20 cellular contexts compared by ENCODE assay signal in genomic region chr6:125855783-125856182, GRCh38.
A peak's percentile ranks its signal among the peaks of the same experiment; 100 is the strongest.
DNase-seq lines count a peak whose midpoint lies in the region; ATAC-seq and TF ChIP-seq lines count a peak whose summit lies in the region.
"Had no signal": no experiment of that assay in that cellular context is flagged by ENCODE, and none has a peak within 500 bp of the region (broad histone marks: within the 10 kb centered on the region; RNA-seq: fewer than 3 reads in every experiment).

No MANE protein-coding gene starts in this region.

- peaks cover 9% of the 10 kb centered on the region for H3K9me3 Mint-ChIP-seq in activated CD4-positive, alpha-beta T cell treated with anti-CD3 and anti-CD28 coated beads for 36 hours (ENCODE audit: low read depth)
- peaks cover 3 to 5% of the 10 kb centered on the region in 2 donors for H3K9me3 Mint-ChIP-seq in activated T-cell treated with anti-CD3 and anti-CD28 coated beads, Interleukin-2, amount 50 U/mL, for 72 hours
- H3K9me3 Mint-ChIP-seq in CD8-positive, alpha-beta T cell, result peaks cover 4% of the 10 kb centered on the region
- H3K9me3 Mint-ChIP-seq in stimulated activated effector memory CD8-positive, alpha-beta T cell treated with anti-CD3 and anti-CD28 coated beads, Interleukin-12 subunit alpha, Interleukin-12 subunit beta, amount 100 ng/mL, for 72 hours, result no peaks in the 10 kb centered on the region
- H3K9me3 Mint-ChIP-seq in CD4-positive, alpha-beta T cell, result no peaks in the 10 kb centered on the region

- H3K4me1 ChIP-seq in CD8-positive, alpha-beta T cell (ENCODE audit: insufficient read depth, low read length), result no peaks in the 10 kb centered on the region
- H3K4me1 ChIP-seq: BLaER1 had no signal

- POLR2A ChIA-PET in activated CD4-positive, alpha-beta T cell treated with anti-CD3 and anti-CD28 coated beads for 36 hours (lab: Charles Lee), result no interaction called here
- POLR2A ChIA-PET in CD8-positive, alpha-beta T cell (lab: Charles Lee), result no interaction called here
- POLR2A ChIA-PET in CD4-positive, alpha-beta T cell (lab: Charles Lee), result no interaction called here

- no peaks in the 10 kb centered on the region for H3K36me3 ChIP-seq in CD8-positive, alpha-beta T cell (ENCODE audit: insufficient read depth, low read length)
- H3K36me3 ChIP-seq: BLaER1 had no signal

- no peak overlapping the region for H3K27ac ChIP-seq in CD8-positive, alpha-beta T cell (ENCODE audit: low read depth, low read length)
- no peak overlapping the region for H3K27ac ChIP-seq in CD4-positive, alpha-beta T cell (ENCODE audit: low read depth, low read length)
- H3K27ac ChIP-seq: 22Rv1, BLaER1, C4-2B, GM23248 had no signal

- no peak overlapping the region for H3K27ac Mint-ChIP-seq in activated CD4-positive, alpha-beta T cell treated with anti-CD3 and anti-CD28 coated beads for 36 hours
- H3K27ac Mint-ChIP-seq in activated T-cell treated with anti-CD3 and anti-CD28 coated beads, Interleukin-2, amount 50 U/mL, for 72 hours, result peak overlapping the region; percentile 67
- H3K27ac Mint-ChIP-seq in CD8-positive, alpha-beta T cell, result peak overlapping the region; percentile 8
- H3K27ac Mint-ChIP-seq in stimulated activated effector memory CD8-positive, alpha-beta T cell treated with anti-CD3 and anti-CD28 coated beads, Interleukin-12 subunit alpha, Interleukin-12 subunit beta, amount 100 ng/mL, for 72 hours, result peak overlapping the region; percentile 30
- no peak overlapping the region for H3K27ac Mint-ChIP-seq in CD4-positive, alpha-beta T cell
- H3K27ac Mint-ChIP-seq: B cell; CD4-positive, CD25-positive, alpha-beta regulatory T cell had no signal

- peak; percentile 64 for ATAC-seq in activated CD4-positive, alpha-beta T cell treated with anti-CD3 and anti-CD28 coated beads for 36 hours
- ATAC-seq in activated T-cell treated with anti-CD3 and anti-CD28 coated beads, Interleukin-2, amount 50 U/mL, for 72 hours (replicated peaks in 1 of 2), result peak in 1 of 2 donors; percentile 77
- ATAC-seq in CD8-positive, alpha-beta T cell, result no peak
- ATAC-seq in stimulated activated effector memory CD8-positive, alpha-beta T cell treated with anti-CD3 and anti-CD28 coated beads, Interleukin-12 subunit alpha, Interleukin-12 subunit beta, amount 100 ng/mL, for 72 hours, result peak; percentile 98
- no peak for ATAC-seq in CD4-positive, alpha-beta T cell (ENCODE audit: poor library complexity)

- no peaks in the 10 kb centered on the region for H3K27me3 ChIP-seq in CD8-positive, alpha-beta T cell (ENCODE audit: insufficient read depth, low read length)
- H3K27me3 ChIP-seq in CD4-positive, alpha-beta T cell (ENCODE audit: control insufficient read depth, insufficient read depth, low read length), result no peaks in the 10 kb centered on the region
- H3K27me3 ChIP-seq: BLaER1 had no signal

- CTCF ChIA-PET in activated CD4-positive, alpha-beta T cell treated with anti-CD3 and anti-CD28 coated beads for 36 hours (lab: Charles Lee), result no interaction called here
- CTCF ChIA-PET in CD8-positive, alpha-beta T cell (lab: Charles Lee), result no interaction called here
- CTCF ChIA-PET in CD4-positive, alpha-beta T cell (lab: Charles Lee), result no interaction called here

- H3K9me3 ChIP-seq in CD8-positive, alpha-beta T cell (ENCODE audit: low read length), result no peaks in the 10 kb centered on the region
- H3K9me3 ChIP-seq in CD4-positive, alpha-beta T cell (ENCODE audit: control insufficient read depth, low read length), result no peaks in the 10 kb centered on the region

- no peak for TF ChIP-seq CTCF in CD8-positive, alpha-beta T cell (IDR thresholded peaks at IDR 0.05)
- TF ChIP-seq CTCF in CD4-positive, alpha-beta T cell (IDR thresholded peaks at IDR 0.05), result no peak

- no peaks in the 10 kb centered on the region for H3K27me3 Mint-ChIP-seq in activated CD4-positive, alpha-beta T cell treated with anti-CD3 and anti-CD28 coated beads for 36 hours
- H3K27me3 Mint-ChIP-seq in activated T-cell treated with anti-CD3 and anti-CD28 coated beads, Interleukin-2, amount 50 U/mL, for 72 hours (ENCODE audit: low read depth), result no peaks in the 10 kb centered on the region
- no peaks in the 10 kb centered on the region for H3K27me3 Mint-ChIP-seq in CD8-positive, alpha-beta T cell (ENCODE audit: low read depth)
- no peaks in the 10 kb centered on the region for H3K27me3 Mint-ChIP-seq in CD4-positive, alpha-beta T cell
- H3K27me3 Mint-ChIP-seq: B cell; CD4-positive, CD25-positive, alpha-beta regulatory T cell had no signal

- no peak for DNase-seq in activated CD4-positive, alpha-beta T cell treated with anti-CD3 and anti-CD28 coated beads for 36 hours
- DNase-seq in activated CD4-positive, alpha-beta T cell treated with anti-CD3 and anti-CD28 coated beads for 1 hour, result no peak
- no peak for DNase-seq in activated T-cell treated with anti-CD3 and anti-CD28 coated beads, Interleukin-2, amount 50 U/mL, for 72 hours
- no peak for DNase-seq in activated T-cell treated with anti-CD3 and anti-CD28 coated beads for 4 hours
- no peak for DNase-seq in CD8-positive, alpha-beta T cell
- DNase-seq in stimulated activated effector memory CD8-positive, alpha-beta T cell treated with anti-CD3 and anti-CD28 coated beads, Interleukin-12 subunit alpha, Interleukin-12 subunit beta, amount 100 ng/mL, for 72 hours (ENCODE audit: low spot score in 2 of 2), result no peak
- DNase-seq in CD4-positive, alpha-beta T cell, result no peak
- DNase-seq: Calu3; CD4-positive, CD25-positive, alpha-beta regulatory T cell; COR-L47; DMS53; DMS79 treated with DMSO at 0.1 percent for 48 hours; GF-D8; GM23248; H7; HCEC 1CT had no signal

- no peak overlapping the region for H3K4me3 ChIP-seq in CD8-positive, alpha-beta T cell (ENCODE audit: low read depth, low read length)
- H3K4me3 ChIP-seq: BLaER1, GM23248 had no signal

- no peak overlapping the region for H3K4me3 Mint-ChIP-seq in activated CD4-positive, alpha-beta T cell treated with anti-CD3 and anti-CD28 coated beads for 36 hours
- H3K4me3 Mint-ChIP-seq in activated T-cell treated with anti-CD3 and anti-CD28 coated beads, Interleukin-2, amount 50 U/mL, for 72 hours, result peak overlapping the region in 1 of 2 donors; percentile 20
- no peak overlapping the region for H3K4me3 Mint-ChIP-seq in CD8-positive, alpha-beta T cell
- H3K4me3 Mint-ChIP-seq in stimulated activated effector memory CD8-positive, alpha-beta T cell treated with anti-CD3 and anti-CD28 coated beads, Interleukin-12 subunit alpha, Interleukin-12 subunit beta, amount 100 ng/mL, for 72 hours, result no peak overlapping the region
- H3K4me3 Mint-ChIP-seq in CD4-positive, alpha-beta T cell, result no peak overlapping the region
- H3K4me3 Mint-ChIP-seq: B cell; CD4-positive, CD25-positive, alpha-beta regulatory T cell had no signal

- peaks cover 23% of the 10 kb centered on the region for H3K36me3 Mint-ChIP-seq in activated CD4-positive, alpha-beta T cell treated with anti-CD3 and anti-CD28 coated beads for 36 hours (ENCODE audit: low read depth)
- H3K36me3 Mint-ChIP-seq in activated T-cell treated with anti-CD3 and anti-CD28 coated beads, Interleukin-2, amount 50 U/mL, for 72 hours (ENCODE audit: insufficient read depth in 2 of 2), result peaks cover 8 to 10% of the 10 kb centered on the region in 2 donors
- H3K36me3 Mint-ChIP-seq in CD8-positive, alpha-beta T cell, result peaks cover 35% of the 10 kb centered on the region
- H3K36me3 Mint-ChIP-seq in stimulated activated effector memory CD8-positive, alpha-beta T cell treated with anti-CD3 and anti-CD28 coated beads, Interleukin-12 subunit alpha, Interleukin-12 subunit beta, amount 100 ng/mL, for 72 hours, result peaks cover 44% of the 10 kb centered on the region
- peaks cover 41% of the 10 kb centered on the region for H3K36me3 Mint-ChIP-seq in CD4-positive, alpha-beta T cell (ENCODE audit: low read depth)

- intact Hi-C loops in activated CD4-positive, alpha-beta T cell treated with anti-CD3 and anti-CD28 coated beads for 36 hours (cut with DNase I, micrococcal nuclease), result no loop called here
- intact Hi-C loops in CD8-positive, alpha-beta T cell (cut with DNase I, micrococcal nuclease), result no loop called here
- intact Hi-C loops in CD4-positive, alpha-beta T cell (cut with DNase I, micrococcal nuclease), result no loop called here

- H3K4me1 Mint-ChIP-seq in activated CD4-positive, alpha-beta T cell treated with anti-CD3 and anti-CD28 coated beads for 36 hours, result peaks cover 13% of the 10 kb centered on the region
- H3K4me1 Mint-ChIP-seq in activated T-cell treated with anti-CD3 and anti-CD28 coated beads, Interleukin-2, amount 50 U/mL, for 72 hours (ENCODE audit: low read depth), result peaks cover 11% of the 10 kb centered on the region
- H3K4me1 Mint-ChIP-seq in CD8-positive, alpha-beta T cell (ENCODE audit: low read depth), result peaks cover 16% of the 10 kb centered on the region
- H3K4me1 Mint-ChIP-seq in stimulated activated effector memory CD8-positive, alpha-beta T cell treated with anti-CD3 and anti-CD28 coated beads, Interleukin-12 subunit alpha, Interleukin-12 subunit beta, amount 100 ng/mL, for 72 hours, result peaks cover 41% of the 10 kb centered on the region
- H3K4me1 Mint-ChIP-seq in CD4-positive, alpha-beta T cell (ENCODE audit: low read depth), result peaks cover 16% of the 10 kb centered on the region

Comparison
In these comparisons a context has a peak if more than half of its experiments do, and no peak if none do; other contexts are left out.
1. ATAC-seq: peak in activated CD4-positive, alpha-beta T cell treated with anti-CD3 and anti-CD28 coated beads for 36 hours (single experiment) and stimulated activated effector memory CD8-positive, alpha-beta T cell treated with anti-CD3 and anti-CD28 coated beads, Interleukin-12 subunit alpha, Interleukin-12 subunit beta, amount 100 ng/mL, for 72 hours (single experiment); none in CD8-positive, alpha-beta T cell (single experiment) and CD4-positive, alpha-beta T cell (single experiment).
2. H3K27ac Mint-ChIP-seq: peak in activated T-cell treated with anti-CD3 and anti-CD28 coated beads, Interleukin-2, amount 50 U/mL, for 72 hours (single experiment), CD8-positive, alpha-beta T cell (single experiment) and stimulated activated effector memory CD8-positive, alpha-beta T cell treated with anti-CD3 and anti-CD28 coated beads, Interleukin-12 subunit alpha, Interleukin-12 subunit beta, amount 100 ng/mL, for 72 hours (single experiment); none in activated CD4-positive, alpha-beta T cell treated with anti-CD3 and anti-CD28 coated beads for 36 hours (single experiment) and CD4-positive, alpha-beta T cell (single experiment).